Comparison of ENCODE assay signal across 8 cellular contexts in the genomic region with DNA sequence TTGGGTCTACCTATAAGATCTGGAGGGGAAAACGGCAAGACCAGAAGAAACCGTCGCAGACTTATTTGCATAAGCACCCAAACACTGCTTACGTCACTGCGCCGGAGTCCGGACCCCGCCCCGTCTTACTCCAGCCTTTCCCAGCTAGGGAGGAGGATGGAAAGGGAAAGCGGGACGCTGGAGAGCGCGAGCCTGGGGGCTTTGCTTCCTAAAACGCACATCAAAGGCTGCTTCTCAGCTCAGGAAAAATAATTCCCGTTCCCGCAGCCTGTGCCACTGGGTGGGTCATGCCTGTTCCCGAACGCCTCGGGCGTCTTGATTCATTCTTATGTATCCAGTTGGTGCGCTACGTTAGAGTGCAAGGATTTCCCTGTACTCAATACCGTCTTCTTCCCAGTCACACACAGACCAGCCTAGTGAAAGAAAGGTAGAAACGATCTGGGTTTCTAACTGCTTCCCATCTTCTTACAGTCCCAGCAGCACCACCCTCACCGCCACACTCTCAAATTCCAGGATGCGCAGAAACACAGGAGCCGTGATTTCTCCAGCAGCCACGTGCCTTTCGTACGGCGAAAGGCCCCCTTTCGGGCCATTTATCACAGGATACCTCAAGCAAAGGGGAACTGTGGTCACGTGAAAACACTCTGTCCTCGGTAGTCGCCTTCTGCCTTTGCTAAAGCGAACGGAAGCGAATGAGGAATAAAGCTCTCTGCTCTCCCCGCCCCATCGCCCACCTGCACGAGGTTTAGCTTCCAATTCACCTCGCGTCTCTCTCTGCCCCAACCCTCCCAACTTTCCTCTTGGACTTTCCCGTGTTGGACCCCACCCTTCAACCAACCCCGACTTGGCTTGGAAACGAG. TPM values are rescaled to one million over a fixed set of nuclear protein-coding genes. Genes with fewer than 3 reads are reported as not detected.
DNase-seq lines count a peak whose midpoint lies in the region; ATAC-seq and TF ChIP-seq lines count a peak whose summit lies in the region.

No MANE protein-coding gene starts in this region.

- H3K4me3 Mint-ChIP-seq in activated CD4-positive, alpha-beta memory T cell treated with anti-CD3 and anti-CD28 coated beads, Interleukin-2, amount 10 ng/mL, durations not matched to agents 7 days and 5 days = peak overlapping the region; percentile 71
- peak overlapping the region; percentile 88 to 91 (median 89) for H3K4me3 Mint-ChIP-seq in nephron

- no peaks in the 10 kb centered on the region for H3K36me3 Mint-ChIP-seq in activated CD4-positive, alpha-beta memory T cell treated with anti-CD3 and anti-CD28 coated beads, Interleukin-2, amount 10 ng/mL, durations not matched to agents 7 days and 5 days (ENCODE audit: low read depth)
- H3K36me3 Mint-ChIP-seq in nephron (ENCODE audit: low read depth) = no peaks in the 10 kb centered on the region

- peaks cover 39% of the 10 kb centered on the region for H3K27me3 Mint-ChIP-seq in activated CD4-positive, alpha-beta memory T cell treated with anti-CD3 and anti-CD28 coated beads, Interleukin-2, amount 10 ng/mL, durations not matched to agents 7 days and 5 days
- peaks cover 72% of the 10 kb centered on the region for H3K27me3 Mint-ChIP-seq in nephron (ENCODE audit: low read depth)

- TF ChIP-seq CTCF in GM12865 (IDR thresholded peaks at IDR 0.05; ENCODE audit: insufficient read depth, low read depth, low read length, missing control alignments) (no peak), foreskin fibroblast (IDR thresholded peaks at IDR 0.05; ENCODE audit: low read depth, low read length) (no peak), nephron (IDR thresholded peaks at IDR 0.05; ENCODE audit: unreplicated experiment in 3 of 3) (no peak)

- CTCF ChIA-PET in activated CD4-positive, alpha-beta memory T cell treated with anti-CD3 and anti-CD28 coated beads, Interleukin-2, amount 10 ng/mL, durations not matched to agents 7 days and 5 days (lab: Charles Lee) = no interaction called here

- POLR2A ChIA-PET in activated CD4-positive, alpha-beta memory T cell treated with anti-CD3 and anti-CD28 coated beads, Interleukin-2, amount 10 ng/mL, durations not matched to agents 7 days and 5 days (lab: Charles Lee) = no interaction called here

- no peak overlapping the region for H3K27ac Mint-ChIP-seq in activated CD4-positive, alpha-beta memory T cell treated with anti-CD3 and anti-CD28 coated beads, Interleukin-2, amount 10 ng/mL, durations not matched to agents 7 days and 5 days
- H3K27ac Mint-ChIP-seq in nephron = peak overlapping the region; percentile 3 to 73 (median 63)

- no peaks in the 10 kb centered on the region for H3K9me3 Mint-ChIP-seq in activated CD4-positive, alpha-beta memory T cell treated with anti-CD3 and anti-CD28 coated beads, Interleukin-2, amount 10 ng/mL, durations not matched to agents 7 days and 5 days
- H3K9me3 Mint-ChIP-seq in nephron = no peaks in the 10 kb centered on the region

- DNase-seq in GM12865 (ENCODE audit: low read depth) (no peak), NCI-H1694 treated with DMSO at 0.1 percent for 48 hours (lab: John Stamatoyannopoulos, UW) (peak; percentile 28), foreskin fibroblast (peak; percentile 75 to 93), GM19240 (ENCODE audit: insufficient read length, low spot score) (no peak)
- no peak for DNase-seq in activated CD4-positive, alpha-beta memory T cell treated with anti-CD3 and anti-CD28 coated beads, Interleukin-2, amount 10 ng/mL, durations not matched to agents 7 days and 5 days

- peaks cover 19% of the 10 kb centered on the region for H3K4me1 Mint-ChIP-seq in activated CD4-positive, alpha-beta memory T cell treated with anti-CD3 and anti-CD28 coated beads, Interleukin-2, amount 10 ng/mL, durations not matched to agents 7 days and 5 days
- peaks cover 6% of the 10 kb centered on the region for H3K4me1 Mint-ChIP-seq in nephron

- H3K4me3 ChIP-seq in GM12865 (ENCODE audit: low read depth, low read length) = peak overlapping the region; percentile 47
- H3K4me3 ChIP-seq in foreskin fibroblast (ENCODE audit: low read depth in 1 of 2, low read length in 2 of 2) = peak overlapping the region; percentile 57 to 82

- no peak for ATAC-seq in HG03097 (IDR thresholded peaks at IDR 0.05; ENCODE audit: low FRiP score, unreplicated experiment)
- ATAC-seq in GM21423 (IDR thresholded peaks at IDR 0.05; ENCODE audit: unreplicated experiment) = no peak

RNA-seq across cellular contexts. Expression of gene SLC6A15, which starts 1.0 kb away (rescaled TPM):
- total RNA-seq in activated CD4-positive, alpha-beta memory T cell treated with anti-CD3 and anti-CD28 coated beads, Interleukin-2, amount 10 ng/mL, durations not matched to agents 7 days and 5 days = not detected

Comparison
In these comparisons a context has a peak if more than half of its experiments do, and no peak if none do; other contexts are left out.
1. DNase-seq: peak in NCI-H1694 treated with DMSO at 0.1 percent for 48 hours (single experiment) and foreskin fibroblast (2 of 2); none in GM12865 (single experiment), activated CD4-positive, alpha-beta memory T cell treated with anti-CD3 and anti-CD28 coated beads, Interleukin-2, amount 10 ng/mL, durations not matched to agents 7 days and 5 days (single experiment) and GM19240 (single experiment).